1 cellular context compared by ENCODE assay signal in genomic region chr10:124012066-124012465, GRCh38.
TF ChIP-seq lines count a peak whose summit lies in the region.

No MANE protein-coding gene starts in this region.

TF ChIP-seq in H1, 55 proteins besides CTCF, POLR2A, EP300 and RAD21:
- TF ChIP-seq TBP (IDR thresholded peaks at IDR 0.05; ENCODE audit: low read depth, low read length) = no peak
- no peak for TF ChIP-seq RBBP5 (IDR thresholded peaks at IDR 0.05; ENCODE audit: borderline replicate concordance, low read depth, low read length)
- no peak for TF ChIP-seq SRF (IDR thresholded peaks at IDR 0.05; ENCODE audit: low read depth, low read length)
- no peak for TF ChIP-seq NANOG (IDR thresholded peaks at IDR 0.05; ENCODE audit: insufficient read depth, low read depth, low read length, poor library complexity, severe bottlenecking)
- TF ChIP-seq KDM5A (IDR thresholded peaks at IDR 0.05; ENCODE audit: low read length) = no peak
- TF ChIP-seq KDM4A (IDR thresholded peaks at IDR 0.05; ENCODE audit: low read depth, low read length, severe bottlenecking) = no peak
- TF ChIP-seq HDAC2 (IDR thresholded peaks at IDR 0.05; ENCODE audit: borderline replicate concordance in 1 of 2, low read depth in 2 of 2, low read length in 2 of 2) = no peak
- no peak for TF ChIP-seq KDM1A (IDR thresholded peaks at IDR 0.05; ENCODE audit: borderline replicate concordance, low read length)
- no peak for TF ChIP-seq ZNF274 (IDR thresholded peaks at IDR 0.05; ENCODE audit: borderline replicate concordance, extremely low read depth, low read length)
- TF ChIP-seq SUZ12 (IDR thresholded peaks at IDR 0.05; ENCODE audit: low read length) = no peak
- no peak for TF ChIP-seq JUN (IDR thresholded peaks at IDR 0.05; ENCODE audit: low read depth, low read length)
